ENCODE assay signal across 8 cellular contexts in genomic region chr12:49537709-49538601, GRCh38. TPM values are rescaled to one million over a fixed set of nuclear protein-coding genes. Genes with fewer than 3 reads are reported as not detected.
DNase-seq lines count a peak whose midpoint lies in the region; ATAC-seq and TF ChIP-seq lines count a peak whose summit lies in the region.

No MANE protein-coding gene starts in this region.

- no peaks in the 10 kb centered on the region for H3K27me3 ChIP-seq in body of pancreas

- peak overlapping the region; percentile 33 to 39 for H3K4me3 ChIP-seq in body of pancreas

- peak in 1 of 7 experiments; percentile 2 for TF ChIP-seq CTCF in body of pancreas (IDR thresholded peaks at IDR 0.05)

- H3K9me3 ChIP-seq in body of pancreas, result no peaks in the 10 kb centered on the region

- peak; percentile 74 for DNase-seq in NCI-H146 (lab: John Stamatoyannopoulos, UW)
- DNase-seq in NCI-H146 treated with DMSO at 0.1 percent for 48 hours (lab: John Stamatoyannopoulos, UW; ENCODE audit: unreplicated experiment), result no peak
- peak; percentile 40 for DNase-seq in OCI-M1 (lab: John Stamatoyannopoulos, UW)
- DNase-seq in body of pancreas, result peak in 1 of 4 donors; percentile 36
- no peak for DNase-seq in left lobe of liver (ENCODE audit: low spot score)
- DNase-seq in stimulated activated CD8-positive, alpha-beta memory T cell treated with anti-CD3 and anti-CD28 coated beads, Interleukin-4, amount 100 ng/mL, for 48 hours, result peak; percentile 53
- DNase-seq in NCI-H345 treated with DMSO at 0.1 percent for 48 hours (lab: John Stamatoyannopoulos, UW; ENCODE audit: unreplicated experiment), result no peak

- peak; percentile 37 for ATAC-seq in body of pancreas
- peak; percentile 26 for ATAC-seq in left lobe of liver
- no peak for ATAC-seq in GM19351 (IDR thresholded peaks at IDR 0.05; ENCODE audit: unreplicated experiment)

- WGBS in body of pancreas, 2 donors, result 2 to 10% methylated on average over 16 to 73 of the region's 73 CpGs

- TF ChIP-seq POLR2A in body of pancreas (IDR thresholded peaks at IDR 0.05), result no peak

- no peaks in the 10 kb centered on the region for H3K36me3 ChIP-seq in body of pancreas (replicated peaks in 1 of 2; ENCODE audit: insufficient read depth in 1 of 2, low read depth in 2 of 2)

- H3K4me1 ChIP-seq in body of pancreas, result peaks cover 20% of the 10 kb centered on the region

- no peak overlapping the region for H3K27ac ChIP-seq in body of pancreas

- intact Hi-C loops in body of pancreas (cut with DNase I), result no loop called here

RNA-seq across cellular contexts. Expression of gene KCNH3, which starts 0.9 kb away (rescaled TPM):
- total RNA-seq in body of pancreas (1 to 10 TPM; 1.3 to 1.6 TPM), left lobe of liver (0.13 TPM)

RNA-seq across cellular contexts. Expression of gene MCRS1, which starts 30.0 kb away (rescaled TPM):
- 10 to 100 TPM; 34.2 to 49.8 TPM for total RNA-seq in body of pancreas
- 21.0 TPM for total RNA-seq in left lobe of liver

Comparison
In these comparisons a context has a peak if more than half of its experiments do, and no peak if none do; other contexts are left out.
1. DNase-seq: peak in NCI-H146 (single experiment), OCI-M1 (single experiment) and stimulated activated CD8-positive, alpha-beta memory T cell treated with anti-CD3 and anti-CD28 coated beads, Interleukin-4, amount 100 ng/mL, for 48 hours (single experiment); none in NCI-H146 treated with DMSO at 0.1 percent for 48 hours (single experiment), left lobe of liver (single experiment) and NCI-H345 treated with DMSO at 0.1 percent for 48 hours (single experiment).